Comparison of ENCODE assay signal across 17 cellular contexts in the genomic region with DNA sequence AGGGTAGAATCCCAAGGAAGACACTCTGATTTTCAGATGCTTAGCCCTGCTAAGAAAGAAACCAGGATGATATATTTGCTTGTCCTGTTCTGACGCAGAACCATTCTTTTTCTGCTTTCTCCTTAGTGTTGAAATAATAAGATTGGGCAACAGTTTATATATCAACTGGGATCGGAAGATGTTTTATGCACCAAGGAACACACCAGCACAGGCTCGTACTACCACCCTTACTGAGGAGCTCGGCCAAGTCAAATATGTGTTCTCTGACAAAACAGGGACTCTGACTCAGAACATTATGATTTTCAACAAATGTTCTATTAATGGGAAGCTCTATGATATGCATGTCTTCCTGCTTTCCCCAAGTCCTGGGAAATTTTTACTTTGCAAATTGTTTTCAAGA. TPM values are rescaled to one million over a fixed set of nuclear protein-coding genes. Genes with fewer than 3 reads are reported as not detected.
A peak's percentile ranks its signal among the peaks of the same experiment; 100 is the strongest.
DNase-seq lines count a peak whose midpoint lies in the region; ATAC-seq and TF ChIP-seq lines count a peak whose summit lies in the region.
"Had no signal": no experiment of that assay in that cellular context is flagged by ENCODE, and none has a peak within 500 bp of the region (broad histone marks: within the 10 kb centered on the region; RNA-seq: fewer than 3 reads in every experiment).

No MANE protein-coding gene starts in this region.

- TF ChIP-seq POLR2A in prostate gland (IDR thresholded peaks at IDR 0.05), result no peak

- CTCF ChIA-PET in RWPE1 (lab: Yijun Ruan, JAX), result interaction anchor here (0.6 to 1.3 kb wide), 2 partner anchors 10 to 665 kb away, joined by 3 read pairs; no protein-coding TSS in a partner anchor

- intact Hi-C loops in prostate gland (cut with DNase I), result loop anchor here (5.0 kb wide), 1 partner anchor 194 kb away; no protein-coding TSS in a partner anchor

- ATAC-seq in HG02763 (IDR thresholded peaks at IDR 0.05; ENCODE audit: unreplicated experiment), result no peak
- ATAC-seq: stimulated activated memory B cell treated with anti-CD40 and anti-IgM and Interleukin-4, amounts not matched to agents 10 μg/mL and 1 μg/mL and 100 μg/mL, for 72 hours had no signal

- 28% methylated on average over 4 of the region's 4 CpGs for WGBS in prostate gland

- POLR2A ChIA-PET in RWPE1 (lab: Yijun Ruan, JAX; ENCODE audit: low non-redundant PET), result no interaction called here

- H3K27me3 ChIP-seq in prostate gland (replicated peaks; ENCODE audit: insufficient read depth) (no peaks in the 10 kb centered on the region), MG63 (peaks cover 3% of the 10 kb centered on the region; the same call in 1 of the 2 replicates)

- H3K9me3 ChIP-seq in prostate gland (no peaks in the 10 kb centered on the region), MG63 (no peaks in the 10 kb centered on the region)
- H3K9me3 ChIP-seq: BE2C had no signal

- H3K4me1 ChIP-seq in prostate gland (replicated peaks), result no peaks in the 10 kb centered on the region
- H3K4me1 ChIP-seq: BE2C had no signal

- H3K27ac ChIP-seq in RWPE1 (no peak overlapping the region), prostate gland (peak overlapping the region; percentile 30 to 49)

- H3K36me3 ChIP-seq in prostate gland (no peaks in the 10 kb centered on the region), MG63 (no peaks in the 10 kb centered on the region)
- H3K36me3 ChIP-seq: BE2C had no signal

- DNase-seq in AG08396 (ENCODE audit: low spot score), result peak; percentile 34
- DNase-seq in RWPE1 (ENCODE audit: low spot score), result peak; percentile 51
- peak; percentile 31 for DNase-seq in fibroblast of peridontal ligament (ENCODE audit: extremely low read depth)
- peak; percentile 66 for DNase-seq in prostate gland (ENCODE audit: low spot score)
- DNase-seq in MG63, result no peak
- DNase-seq in DMS 273 treated with DMSO at 0.1 percent for 48 hours (lab: John Stamatoyannopoulos, UW), result no peak
- no peak for DNase-seq in HT-29 (ENCODE audit: low spot score)
- DNase-seq: activated CD4-positive, alpha-beta T cell treated with anti-CD3 and anti-CD28 coated beads, Interleukin-2, amount 50 U/mL, for 48 hours; BE2C; DMS153; effector CD8-positive, alpha-beta T cell; glutamatergic neuron; GOT3; NCI-H1436; NCI-H345 had no signal

- TF ChIP-seq CTCF in RWPE1 (conservative IDR thresholded peaks at IDR 0.05; ENCODE audit: low read depth), result no peak
- no peak for TF ChIP-seq CTCF in prostate gland (IDR thresholded peaks at IDR 0.05)

- H3K4me3 ChIP-seq in prostate gland (no peak overlapping the region), MG63 (no peak overlapping the region)

RNA-seq across cellular contexts. Expression of a gene that starts 19.0 kb away (rescaled TPM):
- 10 to 100 TPM; 13.6 to 33.1 TPM for total RNA-seq in prostate gland
- 27.2 and 40.5 TPM in 2 replicates for total RNA-seq in MG63 (2014; rRNA removed; shearing (Covaris generic); ENCODE audit: low replicate concordance)
- 0.94 and 2.0 TPM in 2 replicates for total RNA-seq in HT-29 (2014; rRNA removed; shearing (Covaris generic))

Comparison
In these comparisons a context has a peak if more than half of its experiments do, and no peak if none do; other contexts are left out.
1. DNase-seq: peak in AG08396 (single experiment), RWPE1 (single experiment), fibroblast of peridontal ligament (single experiment) and prostate gland (single experiment); none in MG63 (single experiment), DMS 273 treated with DMSO at 0.1 percent for 48 hours (single experiment) and HT-29 (single experiment).